In the genomic region with DNA sequence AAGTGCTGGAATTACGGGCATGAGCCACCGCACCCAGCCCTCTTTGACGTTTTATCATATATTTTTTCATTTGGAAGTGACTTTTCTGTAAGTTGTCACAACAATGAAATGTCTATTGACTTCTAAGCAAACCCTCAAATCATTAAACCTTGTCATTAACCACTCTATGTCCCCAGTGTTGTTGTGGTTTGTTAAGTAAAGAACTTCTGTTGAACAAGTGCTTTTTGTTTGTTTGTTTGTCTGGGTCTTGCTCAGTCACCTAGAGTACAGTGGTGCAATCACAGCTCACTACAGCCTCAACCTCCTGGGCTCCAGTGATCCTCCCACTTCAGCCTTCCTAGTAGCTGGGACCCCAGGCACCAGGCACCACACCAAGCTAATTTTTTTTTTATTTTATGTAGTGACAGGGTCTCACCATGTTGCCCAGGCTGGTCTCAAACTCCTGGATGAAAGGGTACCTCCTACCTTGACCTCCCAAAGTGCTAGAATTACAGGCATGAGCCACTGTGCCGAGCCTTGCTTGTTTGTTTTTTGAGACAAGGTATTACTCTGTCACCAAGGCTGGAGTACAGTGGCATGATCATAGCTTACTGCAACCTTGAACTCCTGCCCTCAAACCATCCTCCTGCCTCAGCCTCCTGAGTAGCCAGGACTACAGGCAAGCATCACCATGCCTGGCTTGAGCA, we compare ENCODE assay signal across 24 cellular contexts. TPM values are rescaled to one million over a fixed set of nuclear protein-coding genes. Genes with fewer than 3 reads are reported as not detected.
DNase-seq lines count a peak whose midpoint lies in the region; ATAC-seq and TF ChIP-seq lines count a peak whose summit lies in the region.
"Had no signal": no experiment of that assay in that cellular context is flagged by ENCODE, and none has a peak within 500 bp of the region (broad histone marks: within the 10 kb centered on the region; RNA-seq: fewer than 3 reads in every experiment).

No MANE protein-coding gene starts in this region.

- no peak for TF ChIP-seq POLR2A in uterus (IDR thresholded peaks at IDR 0.05)

- no peaks in the 10 kb centered on the region for H3K9me2 ChIP-seq in hepatocyte (replicated peaks; ENCODE audit: insufficient read depth)

- peak overlapping the region; percentile 69 for H3K27ac ChIP-seq in hepatocyte
- no peak overlapping the region for H3K27ac ChIP-seq in lower lobe of right lung
- H3K27ac ChIP-seq in upper lobe of right lung: no peak overlapping the region
- H3K27ac ChIP-seq in uterus: no peak overlapping the region
- H3K27ac ChIP-seq: PC-9 had no signal

- H4K20me1 ChIP-seq in hepatocyte (ENCODE audit: insufficient read depth, poor library complexity, severe bottlenecking): no peaks in the 10 kb centered on the region

- H2AFZ ChIP-seq in hepatocyte: no peak overlapping the region
- H2AFZ ChIP-seq: PC-9 had no signal

- no peak for TF ChIP-seq CTCF in hepatocyte (IDR thresholded peaks at IDR 0.05; ENCODE audit: poor library complexity)
- no peak for TF ChIP-seq CTCF in lower lobe of right lung (IDR thresholded peaks at IDR 0.05)
- no peak for TF ChIP-seq CTCF in upper lobe of right lung (IDR thresholded peaks at IDR 0.05)
- TF ChIP-seq CTCF in uterus (IDR thresholded peaks at IDR 0.05): no peak

- H3K36me3 ChIP-seq in hepatocyte (replicated peaks; ENCODE audit: insufficient read depth, low read depth) (no peaks in the 10 kb centered on the region), lower lobe of right lung (no peaks in the 10 kb centered on the region), upper lobe of right lung (no peaks in the 10 kb centered on the region), uterus (no peaks in the 10 kb centered on the region)
- H3K36me3 ChIP-seq: BE2C had no signal

- peak; percentile 29 for DNase-seq in DMS53 (lab: John Stamatoyannopoulos, UW)
- DNase-seq in DMS53 treated with DMSO at 0.1 percent for 48 hours (lab: John Stamatoyannopoulos, UW; ENCODE audit: unreplicated experiment): no peak
- no peak for DNase-seq in hepatocyte (ENCODE audit: low spot score)
- DNase-seq in lower lobe of right lung: no peak
- no peak for DNase-seq in upper lobe of right lung
- no peak for DNase-seq in uterus
- DNase-seq in NCI-H1694 (lab: John Stamatoyannopoulos, UW): no peak
- DNase-seq in globus pallidus (ENCODE audit: low spot score): no peak
- DNase-seq: ACHN; BE2C; DMS79; EL; GF-D8; KBM-7; MV-4-11; NCI-H1105; NCI-H1436 treated with DMSO at 0.1 percent for 48 hours; NCI-H1930; NCI-H446; NCI-H524 treated with DMSO at 0.1 percent for 48 hours; NCI-H82; NK-92 treated with Interleukin-12 subunit alpha and Interleukin-12 subunit beta, amount 100 ng/mL, for 24 hours; PC-9 had no signal

- intact Hi-C loops in lower lobe of right lung (cut with DNase I): no loop called here
- intact Hi-C loops in upper lobe of right lung (cut with DNase I): no loop called here
- intact Hi-C loops in uterus (cut with DNase I; ENCODE audit: low total_unique reads): no loop called here

- no peaks in the 10 kb centered on the region for H3K9me3 ChIP-seq in hepatocyte (ENCODE audit: low read depth)
- H3K9me3 ChIP-seq in lower lobe of right lung: no peaks in the 10 kb centered on the region
- no peaks in the 10 kb centered on the region for H3K9me3 ChIP-seq in upper lobe of right lung
- no peaks in the 10 kb centered on the region for H3K9me3 ChIP-seq in uterus
- H3K9me3 ChIP-seq: BE2C had no signal

- ATAC-seq in lower lobe of right lung: peak; percentile 23 to 42
- peak; percentile 33 for ATAC-seq in upper lobe of right lung
- ATAC-seq: Right ventricle myocardium inferior had no signal

- 82% methylated on average over 4 of the region's 4 CpGs for WGBS in hepatocyte (ENCODE audit: low lambda C conversion rate, missing lambda C conversion rate)

- H3K4me3 ChIP-seq in hepatocyte (no peak overlapping the region), lower lobe of right lung (no peak overlapping the region), upper lobe of right lung (no peak overlapping the region), uterus (no peak overlapping the region)
- H3K4me3 ChIP-seq: PC-9 had no signal

- no peaks in the 10 kb centered on the region for H3K27me3 ChIP-seq in hepatocyte
- no peaks in the 10 kb centered on the region for H3K27me3 ChIP-seq in lower lobe of right lung (ENCODE audit: low read depth)
- no peaks in the 10 kb centered on the region for H3K27me3 ChIP-seq in upper lobe of right lung
- no peaks in the 10 kb centered on the region for H3K27me3 ChIP-seq in uterus
- H3K27me3 ChIP-seq: BE2C had no signal

- peak overlapping the region; percentile 18 for H3K4me2 ChIP-seq in hepatocyte
- H3K4me2 ChIP-seq: PC-9 had no signal

- H3K79me2 ChIP-seq in hepatocyte: no peaks in the 10 kb centered on the region

- H3K4me1 ChIP-seq in hepatocyte (ENCODE audit: insufficient read depth) (peaks cover 6% of the 10 kb centered on the region), lower lobe of right lung (no peaks in the 10 kb centered on the region), upper lobe of right lung (no peaks in the 10 kb centered on the region), uterus (no peaks in the 10 kb centered on the region)
- H3K4me1 ChIP-seq: BE2C had no signal

RNA-seq across cellular contexts. Expression of gene PTP4A1, which starts 57.6 kb away (rescaled TPM):
- 127 and 213 TPM in 2 replicates for total RNA-seq in hepatocyte
- 200 and 264 TPM in 2 replicates for polyA plus RNA-seq in hepatocyte
- 57.6 TPM for total RNA-seq in lower lobe of right lung
- total RNA-seq in upper lobe of right lung: 55.6 TPM
- total RNA-seq in uterus: 10 to 100 TPM; 19.0 to 35.3 (median 25.8) TPM
